Comparison of ENCODE assay signal across 7 cellular contexts in the genomic region with DNA sequence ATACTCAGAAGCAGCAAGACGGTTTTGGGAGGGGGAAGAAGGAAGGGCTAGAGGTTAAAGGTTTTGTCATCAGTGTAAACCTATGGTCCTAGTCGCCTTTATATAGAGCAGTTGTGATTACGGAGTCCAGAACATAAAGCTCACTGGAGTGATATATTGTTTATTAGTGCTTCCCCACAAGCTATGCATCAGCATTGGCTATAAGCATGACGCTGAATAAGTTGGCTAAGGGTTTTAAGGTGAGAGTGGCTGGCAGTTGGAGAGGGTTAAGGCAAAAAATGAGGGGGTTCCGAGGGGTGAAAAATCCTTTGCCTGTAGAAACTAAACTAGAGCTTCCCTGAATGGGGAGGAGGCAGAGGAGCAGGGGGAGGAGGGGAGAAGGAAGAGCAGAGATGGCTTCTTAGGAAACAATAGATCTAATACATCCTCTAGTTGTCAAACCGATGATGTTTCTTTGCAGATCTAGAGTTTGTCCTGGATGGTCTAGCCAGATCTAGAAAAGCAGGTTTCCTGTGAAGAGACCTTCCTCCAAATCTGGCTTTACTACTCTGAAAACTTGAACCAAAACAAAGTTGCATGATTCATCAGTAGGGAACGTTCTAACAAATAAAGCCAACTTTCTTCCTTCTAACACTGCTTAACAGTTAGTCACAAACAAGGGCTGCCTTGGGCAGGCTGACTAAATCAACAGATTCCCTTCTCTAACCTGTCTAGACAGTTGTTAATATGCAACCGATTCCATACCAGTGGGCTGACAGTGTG.
A peak's percentile ranks its signal among the peaks of the same experiment; 100 is the strongest.
DNase-seq lines count a peak whose midpoint lies in the region; ATAC-seq and TF ChIP-seq lines count a peak whose summit lies in the region.

No MANE protein-coding gene starts in this region.

- H3K9me3 Mint-ChIP-seq in stimulated activated naive CD8-positive, alpha-beta T cell treated with anti-CD3 and anti-CD28 coated beads, Interleukin-15, amount 100 ng/mL, for 72 hours = no peaks in the 10 kb centered on the region

- ATAC-seq in stimulated activated naive CD8-positive, alpha-beta T cell treated with anti-CD3 and anti-CD28 coated beads, Interleukin-15, amount 100 ng/mL, for 72 hours = peak; percentile 12

- DNase-seq in GM06990 (ENCODE audit: extremely low read depth, insufficient read length) = no peak
- peak; percentile 9 for DNase-seq in OCI-M1 (lab: John Stamatoyannopoulos, UW)
- DNase-seq in caudate nucleus (lab: John Stamatoyannopoulos, UW) = peak in 13 of 61 donors; percentile 21 to 46 (median 35)
- no peak for DNase-seq in stimulated activated naive CD8-positive, alpha-beta T cell treated with anti-CD3 and anti-CD28 coated beads, Interleukin-15, amount 100 ng/mL, for 72 hours
- no peak for DNase-seq in NK-92 (lab: John Stamatoyannopoulos, UW; ENCODE audit: unreplicated experiment)
- no peak for DNase-seq in NCI-H187 (lab: John Stamatoyannopoulos, UW)

- H3K4me3 ChIP-seq in GM06990 (replicated peaks; ENCODE audit: low read depth, low read length) = peak overlapping the region; percentile 82

- H3K27ac ChIP-seq in caudate nucleus (ENCODE audit: low read depth, low read length) (peak overlapping the region; percentile 97), layer of hippocampus (ENCODE audit: low read depth, low read length) (peak overlapping the region; percentile 100)

- H3K4me1 Mint-ChIP-seq in stimulated activated naive CD8-positive, alpha-beta T cell treated with anti-CD3 and anti-CD28 coated beads, Interleukin-15, amount 100 ng/mL, for 72 hours = peaks cover 63% of the 10 kb centered on the region

- no peaks in the 10 kb centered on the region for H3K27me3 Mint-ChIP-seq in stimulated activated naive CD8-positive, alpha-beta T cell treated with anti-CD3 and anti-CD28 coated beads, Interleukin-15, amount 100 ng/mL, for 72 hours

- TF ChIP-seq CTCF in GM06990 (IDR thresholded peaks at IDR 0.05; ENCODE audit: insufficient read depth, low read length, poor library complexity, severe bottlenecking) = no peak

- H3K36me3 ChIP-seq in GM06990 (ENCODE audit: control insufficient read depth, insufficient read depth, low read length) = no peaks in the 10 kb centered on the region

- H3K27me3 ChIP-seq in GM06990 (replicated peaks; ENCODE audit: control insufficient read depth, insufficient read depth, low read length) = no peaks in the 10 kb centered on the region
- no peaks in the 10 kb centered on the region for H3K27me3 ChIP-seq in layer of hippocampus (ENCODE audit: control insufficient read depth, insufficient read depth, low read length)

- peak overlapping the region; percentile 86 to 96 for H3K4me3 Mint-ChIP-seq in stimulated activated naive CD8-positive, alpha-beta T cell treated with anti-CD3 and anti-CD28 coated beads, Interleukin-15, amount 100 ng/mL, for 72 hours

- H3K27ac Mint-ChIP-seq in stimulated activated naive CD8-positive, alpha-beta T cell treated with anti-CD3 and anti-CD28 coated beads, Interleukin-15, amount 100 ng/mL, for 72 hours = no peak overlapping the region
